Comparison of ENCODE assay signal across 14 cellular contexts in genomic region chr12:6273931-6274687, GRCh38. TPM values are rescaled to one million over a fixed set of nuclear protein-coding genes. Genes with fewer than 3 reads are reported as not detected.
DNase-seq lines count a peak whose midpoint lies in the region; ATAC-seq and TF ChIP-seq lines count a peak whose summit lies in the region.
"Had no signal": no experiment of that assay in that cellular context is flagged by ENCODE, and none has a peak within 500 bp of the region (broad histone marks: within the 10 kb centered on the region; RNA-seq: fewer than 3 reads in every experiment).

No MANE protein-coding gene starts in this region.

- WGBS in SK-N-SH (ENCODE audit: low lambda C conversion rate), result 85% methylated on average over 6 of the region's 6 CpGs
- 54 to 76% methylated on average over 6 of the region's 6 CpGs for WGBS in upper lobe of left lung, 2 donors

- H3K4me2 ChIP-seq in SK-N-SH, result no peak overlapping the region

- POLR2A ChIA-PET in SK-N-SH (lab: Yijun Ruan, JAX), result no interaction called here

- no peak for TF ChIP-seq CTCF in SK-N-SH (IDR thresholded peaks at IDR 0.05)
- peak in 1 of 6 experiments; percentile 3 for TF ChIP-seq CTCF in upper lobe of left lung (IDR thresholded peaks at IDR 0.05)

- TF ChIP-seq POLR2A in upper lobe of left lung (IDR thresholded peaks at IDR 0.05), result no peak

- H3K4me3 Mint-ChIP-seq in dendritic cell treated with granulocyte-macrophage colony-stimulating factor and Interleukin-4, amounts not matched to agents 40 ng/mL and 50 ng/mL, for 4 days, result no peak overlapping the region
- H3K4me3 Mint-ChIP-seq: activated CD8-positive, alpha-beta T cell treated with anti-CD3 and anti-CD28 coated beads for 36 hours; stimulated activated naive CD8-positive, alpha-beta T cell treated with anti-CD3 and anti-CD28 coated beads, Interleukin-15, amount 100 ng/mL, for 72 hours had no signal

- H3K9me3 ChIP-seq in SK-N-SH (no peaks in the 10 kb centered on the region), upper lobe of left lung (no peaks in the 10 kb centered on the region)

- H3K27ac ChIP-seq in SK-N-SH (ENCODE audit: low read depth in 2 of 2, low read length in 1 of 2) (no peak overlapping the region), upper lobe of left lung (peak overlapping the region; percentile 67 to 78 (median 76))
- H3K27ac ChIP-seq: HL-60 had no signal

- CTCF ChIA-PET in SK-N-SH (lab: Yijun Ruan, JAX), result interaction anchor here (0.7 to 8.8 kb wide), 7 partner anchors 10 to 228 kb away, joined by 3 to 299 read pairs (median 4); partner anchors contain the start of gene CD9

- DNase-seq in SK-N-SH (peak; percentile 55), lung microvascular endothelial cell (ENCODE audit: low read depth in 2 of 2) (peak; percentile 77 to 100), upper lobe of left lung (no peak)
- DNase-seq: activated CD8-positive, alpha-beta T cell treated with anti-CD3 and anti-CD28 coated beads for 36 hours; DMS79; effector memory CD4-positive, alpha-beta T cell; stimulated activated naive CD8-positive, alpha-beta T cell treated with anti-CD3 and anti-CD28 coated beads, Interleukin-15, amount 100 ng/mL, for 72 hours had no signal

- peaks cover 2% of the 10 kb centered on the region for H3K4me1 Mint-ChIP-seq in dendritic cell treated with granulocyte-macrophage colony-stimulating factor and Interleukin-4, amounts not matched to agents 40 ng/mL and 50 ng/mL, for 4 days (ENCODE audit: low read depth)

- no peaks in the 10 kb centered on the region for H3K27me3 ChIP-seq in SK-N-SH (ENCODE audit: insufficient read depth)
- no peaks in the 10 kb centered on the region for H3K27me3 ChIP-seq in upper lobe of left lung

- H3K36me3 ChIP-seq in SK-N-SH (replicated peaks in 1 of 2; ENCODE audit: control insufficient read depth in 1 of 2, insufficient read depth in 2 of 2, low read length in 1 of 2) (no peaks in the 10 kb centered on the region), upper lobe of left lung (no peaks in the 10 kb centered on the region)

- intact Hi-C loops in dendritic cell treated with granulocyte-macrophage colony-stimulating factor and Interleukin-4, amounts not matched to agents 40 ng/mL and 50 ng/mL, for 4 days (cut with micrococcal nuclease), result no loop called here

- H3K27ac Mint-ChIP-seq in dendritic cell treated with granulocyte-macrophage colony-stimulating factor and Interleukin-4, amounts not matched to agents 40 ng/mL and 50 ng/mL, for 4 days, result peak overlapping the region; percentile 64
- H3K27ac Mint-ChIP-seq: activated CD8-positive, alpha-beta T cell treated with anti-CD3 and anti-CD28 coated beads for 36 hours; stimulated activated naive CD8-positive, alpha-beta T cell treated with anti-CD3 and anti-CD28 coated beads, Interleukin-15, amount 100 ng/mL, for 72 hours had no signal

- H3K27me3 Mint-ChIP-seq in dendritic cell treated with granulocyte-macrophage colony-stimulating factor and Interleukin-4, amounts not matched to agents 40 ng/mL and 50 ng/mL, for 4 days, result peaks cover 48% of the 10 kb centered on the region

- H3K9me2 ChIP-seq in SK-N-SH, result no peaks in the 10 kb centered on the region

- H3K9me3 Mint-ChIP-seq in dendritic cell treated with granulocyte-macrophage colony-stimulating factor and Interleukin-4, amounts not matched to agents 40 ng/mL and 50 ng/mL, for 4 days, result no peaks in the 10 kb centered on the region
- H3K9me3 Mint-ChIP-seq: activated CD8-positive, alpha-beta T cell treated with anti-CD3 and anti-CD28 coated beads for 36 hours; nephron; stimulated activated naive CD8-positive, alpha-beta T cell treated with anti-CD3 and anti-CD28 coated beads, Interleukin-15, amount 100 ng/mL, for 72 hours had no signal

- no peaks in the 10 kb centered on the region for H4K20me1 ChIP-seq in SK-N-SH (ENCODE audit: insufficient read depth)

- H3F3A ChIP-seq in SK-N-SH (replicated peaks; ENCODE audit: insufficient read depth), result peaks cover 9% of the 10 kb centered on the region

- no peaks in the 10 kb centered on the region for H3K36me3 Mint-ChIP-seq in dendritic cell treated with granulocyte-macrophage colony-stimulating factor and Interleukin-4, amounts not matched to agents 40 ng/mL and 50 ng/mL, for 4 days (ENCODE audit: low read depth)

- H3K4me1 ChIP-seq in SK-N-SH (ENCODE audit: control insufficient read depth in 1 of 2, insufficient read depth in 2 of 2, low read depth in 1 of 2, low read length in 1 of 2) (peaks cover 8 to 26% of the 10 kb centered on the region in 2 experiments; a peak in 3 of 4 replicates), upper lobe of left lung (peaks cover 33 to 42% (median 40%) of the 10 kb centered on the region in 4 donors)

- TF ChIP-seq EP300 in SK-N-SH (IDR thresholded peaks at IDR 0.05; ENCODE audit: borderline replicate concordance in 1 of 2, low read depth in 1 of 2, low read length in 1 of 2), result no peak
- TF ChIP-seq EP300 in upper lobe of left lung (IDR thresholded peaks at IDR 0.05), result no peak

- no peak overlapping the region for H2AFZ ChIP-seq in SK-N-SH (ENCODE audit: low read depth)

- H3K4me3 ChIP-seq in SK-N-SH (ENCODE audit: low read depth in 2 of 2, low read length in 1 of 2) (no peak overlapping the region), upper lobe of left lung (no peak overlapping the region)

- H3K79me2 ChIP-seq in SK-N-SH (ENCODE audit: insufficient read depth), result no peaks in the 10 kb centered on the region

- H3K9ac ChIP-seq in SK-N-SH, result no peak overlapping the region

- no peak for ATAC-seq in SK-N-SH treated with all-trans-retinoic acid at 6 μM for 48 hours
- peak in 1 of 2 donors; percentile 4 for ATAC-seq in upper lobe of left lung (ENCODE audit: low FRiP score in 2 of 2)
- no peak for ATAC-seq in GM21526 (IDR thresholded peaks at IDR 0.05; ENCODE audit: low FRiP score, unreplicated experiment)
- ATAC-seq in GM18519 (IDR thresholded peaks at IDR 0.05; ENCODE audit: low FRiP score, unreplicated experiment), result no peak
- ATAC-seq in HG02870 (IDR thresholded peaks at IDR 0.05; ENCODE audit: unreplicated experiment), result no peak
- ATAC-seq: activated CD8-positive, alpha-beta T cell treated with anti-CD3 and anti-CD28 coated beads for 36 hours had no signal

- no peak for TF ChIP-seq RAD21 in SK-N-SH (IDR thresholded peaks at IDR 0.05; ENCODE audit: low read length)

TF ChIP-seq in SK-N-SH, 30 proteins besides CTCF, POLR2A, EP300 and RAD21:
- TF ChIP-seq TEAD4 (IDR thresholded peaks at IDR 0.05; ENCODE audit: borderline replicate concordance, insufficient read depth) (no peak), CHD2 (IDR thresholded peaks at IDR 0.05; ENCODE audit: low read length, partially characterized antibody) (no peak), MAX (IDR thresholded peaks at IDR 0.05; ENCODE audit: low read depth) (no peak), SIN3A (IDR thresholded peaks at IDR 0.05; ENCODE audit: borderline replicate concordance, low read depth, low read length) (no peak), USF1 (IDR thresholded peaks at IDR 0.05; ENCODE audit: borderline replicate concordance, low read depth) (no peak), GATA2 (CRISPR knock-in tag; IDR thresholded peaks at IDR 0.05) (no peak)
TF ChIP-seq in SK-N-SH: peak in this region for 0.

TF ChIP-seq in SK-N-SH treated with all-trans-retinoic acid at 6 μM for 48 hours, 23 proteins besides CTCF, POLR2A, EP300 and RAD21:
- no peak for TF ChIP-seq ISL1 (CRISPR knock-in tag; IDR thresholded peaks at IDR 0.05)

RNA-seq across cellular contexts. Expression of gene PLEKHG6, which starts 36.4 kb away (rescaled TPM):
- polyA plus RNA-seq in SK-N-SH (2012; rRNA removed), result 0.15 and 0.20 TPM in 2 replicates
- 0.10 and 0.13 TPM in 2 replicates for polyA plus RNA-seq in SK-N-SH (2012; cell fraction: cytosol; rRNA removed)
- polyA plus RNA-seq in SK-N-SH (2012; cell fraction: nucleus; rRNA removed), result 0.27 and 0.68 TPM in 2 replicates
- total RNA-seq in lung microvascular endothelial cell (not detected in 2 replicates), upper lobe of left lung (1 to 10 TPM in 5 of 6 donors, not detected in 1; 1.1 to 4.8 (median 2.1) TPM)
- total RNA-seq: activated CD8-positive, alpha-beta T cell treated with anti-CD3 and anti-CD28 coated beads for 36 hours had no signal

Comparison
In these comparisons a context has a peak if more than half of its experiments do, and no peak if none do; other contexts are left out.
1. DNase-seq: peak in SK-N-SH (single experiment) and lung microvascular endothelial cell (2 of 2); none in upper lobe of left lung (0 of 2).
2. H3K27ac ChIP-seq: peak in upper lobe of left lung (4 of 4); none in SK-N-SH (0 of 2).